ENCODE assay signal across 9 cellular contexts in the genomic region with DNA sequence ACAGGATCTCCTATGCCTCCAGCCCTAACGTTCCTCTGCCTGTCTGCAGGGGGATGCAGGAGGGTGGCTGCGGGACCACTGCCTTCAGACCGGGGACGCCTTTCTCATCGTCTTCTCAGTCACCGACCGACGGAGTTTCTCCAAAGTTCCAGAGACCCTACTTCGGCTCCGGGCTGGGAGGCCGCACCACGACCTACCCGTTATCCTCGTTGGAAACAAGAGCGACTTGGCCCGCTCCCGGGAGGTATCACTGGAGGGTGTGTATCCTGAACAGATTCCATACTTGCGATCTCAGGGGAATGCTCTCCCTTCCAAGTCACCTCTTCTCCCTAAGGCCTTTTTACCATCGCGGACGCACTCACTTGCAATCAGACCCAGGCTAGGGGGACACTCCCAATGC. TPM values are rescaled to one million over a fixed set of nuclear protein-coding genes. Genes with fewer than 3 reads are reported as not detected.
DNase-seq lines count a peak whose midpoint lies in the region; ATAC-seq and TF ChIP-seq lines count a peak whose summit lies in the region.
"Had no signal": no experiment of that assay in that cellular context is flagged by ENCODE, and none has a peak within 500 bp of the region (broad histone marks: within the 10 kb centered on the region; RNA-seq: fewer than 3 reads in every experiment).

No MANE protein-coding gene starts in this region.

- TF ChIP-seq CTCF in cardiac muscle cell (IDR thresholded peaks at IDR 0.05; ENCODE audit: low read depth, low read length): no peak
- TF ChIP-seq CTCF in astrocyte of the cerebellum (IDR thresholded peaks at IDR 0.05; ENCODE audit: low read depth, low read length, missing control alignments): no peak

- H3K27ac ChIP-seq in cardiac muscle cell: no peak overlapping the region
- H3K27ac ChIP-seq in mucosa of rectum (ENCODE audit: low read depth in 2 of 2, low read length in 2 of 2): peak overlapping the region; percentile 46 to 87

- intact Hi-C loops in left ventricle myocardium superior (cut with micrococcal nuclease): no loop called here

- ATAC-seq in left ventricle myocardium superior (no peak), HG02642 (IDR thresholded peaks at IDR 0.05; ENCODE audit: poor library complexity, unreplicated experiment) (no peak)

- H3K36me3 ChIP-seq in cardiac muscle cell: no peaks in the 10 kb centered on the region
- H3K36me3 ChIP-seq in mucosa of rectum (ENCODE audit: control insufficient read depth in 2 of 2, insufficient read depth in 2 of 2, low read length in 2 of 2): no peaks in the 10 kb centered on the region

- peak overlapping the region; percentile 45 for H3K4me3 ChIP-seq in cardiac muscle cell
- H3K4me3 ChIP-seq in astrocyte of the cerebellum (ENCODE audit: low read depth, low read length): peak overlapping the region; percentile 51
- peak overlapping the region; percentile 69 to 81 for H3K4me3 ChIP-seq in mucosa of rectum (ENCODE audit: low read length in 2 of 2)

- no peak overlapping the region for H3K9ac ChIP-seq in mucosa of rectum (ENCODE audit: low read depth in 1 of 2, low read length in 2 of 2)

- peaks cover 28% of the 10 kb centered on the region for H3K4me1 ChIP-seq in cardiac muscle cell (ENCODE audit: low read depth)
- H3K4me1 ChIP-seq in mucosa of rectum (ENCODE audit: control insufficient read depth in 2 of 2, insufficient read depth in 2 of 2, low read length in 2 of 2): peaks cover 12 to 18% of the 10 kb centered on the region in 2 donors

- DNase-seq in cardiac muscle cell (ENCODE audit: low read depth in 1 of 2, low spot score in 1 of 2) (no peak), left ventricle myocardium superior (no peak), astrocyte of the cerebellum (ENCODE audit: low read depth) (no peak), dedifferentiated amniotic fluid mesenchymal stem cell (ENCODE audit: extremely low spot score) (no peak), SIG-M5 treated with dmso at 0.1 percent for 504 hours (lab: John Stamatoyannopoulos, UW; ENCODE audit: unreplicated experiment) (no peak), mesenteric fat pad (ENCODE audit: low spot score) (no peak)
- DNase-seq: NCI-H1694 had no signal

- in situ Hi-C loops in astrocyte of the cerebellum (cut with HindIII; ENCODE audit: low sequenced_read_pairs): no loop called here

- H3K9me3 ChIP-seq in cardiac muscle cell (ENCODE audit: low read depth): no peaks in the 10 kb centered on the region
- no peaks in the 10 kb centered on the region for H3K9me3 ChIP-seq in mucosa of rectum (ENCODE audit: control insufficient read depth in 2 of 2, low read length in 2 of 2)

- H3K27me3 ChIP-seq in cardiac muscle cell (no peaks in the 10 kb centered on the region), mucosa of rectum (ENCODE audit: control insufficient read depth in 2 of 2, insufficient read depth in 2 of 2, low read length in 2 of 2) (peaks cover 2 to 3% of the 10 kb centered on the region in 2 donors)

RNA-seq across cellular contexts. Expression of gene REM2, which starts 3.0 kb away (rescaled TPM):
- 1.6 and 5.1 TPM in 2 replicates for total RNA-seq in cardiac muscle cell
- 2.7 and 7.1 TPM in 2 replicates for polyA plus RNA-seq in cardiac muscle cell
- not detected for total RNA-seq in left ventricle myocardium superior
- 0.39 TPM for total RNA-seq in mesenteric fat pad

RNA-seq across cellular contexts. Expression of gene LRP10, which starts 14.4 kb away (rescaled TPM):
- total RNA-seq in cardiac muscle cell: 40.8 and 47.1 TPM in 2 replicates
- polyA plus RNA-seq in cardiac muscle cell: 58.6 and 62.7 TPM in 2 replicates
- 61.9 TPM for total RNA-seq in left ventricle myocardium superior
- total RNA-seq in mesenteric fat pad: 113 TPM

RNA-seq across cellular contexts. Expression of gene RBM23, which starts 33.0 kb away (rescaled TPM):
- total RNA-seq in cardiac muscle cell (97.6 and 107 TPM in 2 replicates), left ventricle myocardium superior (52.5 TPM), mesenteric fat pad (53.8 TPM)
- polyA plus RNA-seq in cardiac muscle cell: 93.4 and 94.7 TPM in 2 replicates

RNA-seq across cellular contexts. Expression of gene PRMT5, which starts 43.2 kb away (rescaled TPM):
- total RNA-seq in cardiac muscle cell (53.9 and 62.7 TPM in 2 replicates), left ventricle myocardium superior (56.6 TPM), mesenteric fat pad (54.8 TPM)
- polyA plus RNA-seq in cardiac muscle cell: 131 and 134 TPM in 2 replicates

RNA-seq across cellular contexts. Expression of gene MMP14, which starts 49.6 kb away (rescaled TPM):
- total RNA-seq in cardiac muscle cell: 24.6 and 48.1 TPM in 2 replicates
- 1.8 and 6.3 TPM in 2 replicates for polyA plus RNA-seq in cardiac muscle cell
- total RNA-seq in left ventricle myocardium superior: 19.9 TPM
- 273 TPM for total RNA-seq in mesenteric fat pad
